In the genomic region with DNA sequence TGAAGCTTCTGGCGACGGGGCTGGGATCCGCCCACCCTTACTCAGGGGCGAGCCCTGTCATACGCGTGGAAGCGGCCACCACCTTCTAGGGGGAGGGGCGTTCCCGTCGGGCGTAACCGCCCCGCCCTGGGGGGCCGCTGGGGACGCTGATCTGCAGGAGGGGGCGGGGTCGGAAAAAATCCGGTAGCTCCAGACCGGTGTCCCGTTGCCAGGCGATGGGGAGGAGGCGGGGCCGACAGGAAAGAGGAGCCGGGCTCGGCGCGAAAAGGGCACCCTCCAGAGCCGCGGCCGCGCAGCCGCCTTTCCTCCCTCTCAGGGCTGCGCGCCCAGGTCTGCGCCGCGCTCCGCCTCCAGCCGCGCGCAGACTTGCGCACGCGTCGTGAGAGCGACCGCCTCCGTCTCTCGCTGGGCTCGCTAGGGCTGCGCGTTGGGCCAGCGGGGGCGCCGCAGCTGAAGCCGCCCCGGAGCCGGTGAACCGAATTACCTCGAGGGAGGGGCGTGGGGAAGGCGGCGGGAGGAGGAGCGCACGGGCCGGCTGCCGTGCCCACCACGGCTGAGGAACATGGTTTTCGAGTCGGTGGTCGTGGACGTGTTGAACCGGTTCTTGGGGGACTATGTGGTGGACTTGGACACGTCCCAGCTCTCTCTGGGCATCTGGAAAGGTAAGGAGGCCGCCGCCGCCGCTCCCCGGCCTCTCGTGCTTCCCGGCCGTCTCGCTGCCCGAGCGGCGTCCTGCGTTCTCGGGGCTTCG, we compare ENCODE assay signal across 8 cellular contexts. TPM values are rescaled to one million over a fixed set of nuclear protein-coding genes. Genes with fewer than 3 reads are reported as not detected.
A peak's percentile ranks its signal among the peaks of the same experiment; 100 is the strongest.
DNase-seq lines count a peak whose midpoint lies in the region; ATAC-seq, FAIRE-seq and TF ChIP-seq lines count a peak whose summit lies in the region.

VPS13A (plus strand) TSS at position 392 of the 751 bp plus-strand sequence; CDS start at position 563, 171 bp downstream.

- H3K9me3 ChIP-seq in HepG2 (ENCODE audit: low read length), result no peaks in the 10 kb centered on the region

- peak within 1 kb of the TSS; percentile 90 for H3K4me3 Mint-ChIP-seq in activated CD4-positive, alpha-beta T cell treated with anti-CD3 and anti-CD28 coated beads, Interleukin-2, amount 10 ng/mL, durations not matched to agents 7 days and 5 days

- peaks cover 14% of the 10 kb centered on the region for H4K20me1 ChIP-seq in HepG2 (ENCODE audit: insufficient read depth, low read length)

- 0 out of 2 replicates have a peak, but pooled peaks have one; percentile 20 for TF ChIP-seq RAD21 in HepG2 (CRISPR knock-in tag; IDR thresholded peaks at IDR 0.05)

- no peak for TF ChIP-seq EP300 in HepG2 (IDR thresholded peaks at IDR 0.05; ENCODE audit: low read depth in 2 of 2, low read length in 2 of 2)
- TF ChIP-seq EP300 in HepG2 (CRISPR knock-in tag; IDR thresholded peaks at IDR 0.05; ENCODE audit: borderline replicate concordance), result no peak

- CTCF ChIA-PET in activated CD4-positive, alpha-beta T cell treated with anti-CD3 and anti-CD28 coated beads, Interleukin-2, amount 10 ng/mL, durations not matched to agents 7 days and 5 days (lab: Charles Lee), result interaction anchor here (0.8 to 1.9 kb wide), 3 partner anchors 10 to 26 kb away, joined by 3 to 4 read pairs (median 3); no protein-coding TSS in a partner anchor
- CTCF ChIA-PET in HepG2 (lab: Yijun Ruan, JAX; ENCODE audit: low intra/inter-chr PET ratio, low total read pairs), result no interaction called here

- peak within 1 kb of the TSS; percentile 96 for H3K27ac ChIP-seq in C4-2B
- peak within 1 kb of the TSS; percentile 71 for H3K27ac ChIP-seq in HepG2 (ENCODE audit: extremely low read length, insufficient read depth, low read length)

- peak within 1 kb of the TSS; percentile 91 for H3K27ac Mint-ChIP-seq in activated CD4-positive, alpha-beta T cell treated with anti-CD3 and anti-CD28 coated beads, Interleukin-2, amount 10 ng/mL, durations not matched to agents 7 days and 5 days

- H3K27me3 ChIP-seq in HepG2 (ENCODE audit: control insufficient read depth in 1 of 2, insufficient read depth in 2 of 2, low read length in 2 of 2), result peaks cover 2 to 17% of the 10 kb centered on the region in 2 experiments; a peak in 2 of 5 replicates

- DNase-seq in NCI-H526 treated with DMSO at 0.1 percent for 48 hours (lab: John Stamatoyannopoulos, UW) (peak; percentile 74), dermis blood vessel endothelial cell (peak; percentile 94), HepG2 (ENCODE audit: low spot score) (peak; percentile 84)
- peak; percentile 93 for DNase-seq in activated CD4-positive, alpha-beta T cell treated with anti-CD3 and anti-CD28 coated beads, Interleukin-2, amount 10 ng/mL, durations not matched to agents 7 days and 5 days
- peak; percentile 96 for DNase-seq in stimulated activated CD4-positive, alpha-beta T cell treated with anti-CD3 and anti-CD28 coated beads, Interleukin-4, amount 100 ng/mL, for 24 hours

- peaks cover 10% of the 10 kb centered on the region for H3K27me3 Mint-ChIP-seq in activated CD4-positive, alpha-beta T cell treated with anti-CD3 and anti-CD28 coated beads, Interleukin-2, amount 10 ng/mL, durations not matched to agents 7 days and 5 days

- peaks cover 58% of the 10 kb centered on the region for H3K4me1 ChIP-seq in HepG2 (ENCODE audit: insufficient read depth, low read length)

- H3K4me1 Mint-ChIP-seq in activated CD4-positive, alpha-beta T cell treated with anti-CD3 and anti-CD28 coated beads, Interleukin-2, amount 10 ng/mL, durations not matched to agents 7 days and 5 days, result peaks cover 26% of the 10 kb centered on the region

- intact Hi-C loops in HepG2 (cut with micrococcal nuclease; ENCODE audit: unreplicated experiment), result no loop called here

- H3K9me3 Mint-ChIP-seq in activated CD4-positive, alpha-beta T cell treated with anti-CD3 and anti-CD28 coated beads, Interleukin-2, amount 10 ng/mL, durations not matched to agents 7 days and 5 days, result no peaks in the 10 kb centered on the region

- no TSS peak for BruUV-seq in HepG2 (replicated peaks; lab: Mats Ljungman, UMichigan)

- ATAC-seq in GM19328 (IDR thresholded peaks at IDR 0.05; ENCODE audit: unreplicated experiment) (peak; percentile 79), HG03520 (IDR thresholded peaks at IDR 0.05; ENCODE audit: unreplicated experiment) (peak; percentile 84), HepG2 (peak; percentile 98)

- H3K9ac ChIP-seq in HepG2 (ENCODE audit: insufficient read depth, low read depth, low read length), result peak within 1 kb of the TSS; percentile 70

- WGBS in HepG2 (ENCODE audit: low lambda C conversion rate), result 0% methylated on average over 17 of the region's 89 CpGs

- FAIRE-seq in HepG2 (lab: Jason Lieb, UNC), result no peak

- TF ChIP-seq CTCF in C4-2B (conservative IDR thresholded peaks at IDR 0.05) (peak; percentile 57), HepG2 (CRISPR knock-in tag; IDR thresholded peaks at IDR 0.05) (peak; percentile 70)

- in situ Hi-C loops in HepG2 (cut with HindIII; ENCODE audit: extremely low pct_ligation_motif_present, low pct_unique_long_range_greater_than_20kb), result no loop called here

- peak within 1 kb of the TSS; percentile 79 for H3K4me2 ChIP-seq in HepG2 (ENCODE audit: low read depth, low read length)

- peak within 1 kb of the TSS; percentile 68 to 90 (median 78) for H3K4me3 ChIP-seq in HepG2 (replicated peaks in 1 of 3; ENCODE audit: insufficient read depth in 1 of 3, low read depth in 2 of 3, low read length in 3 of 3)

- H2AFZ ChIP-seq in HepG2 (ENCODE audit: low read length), result peak within 1 kb of the TSS; percentile 74

- peaks cover 44% of the 10 kb centered on the region for H3K79me2 ChIP-seq in HepG2 (ENCODE audit: insufficient read depth, low read length)

- no peaks in the 10 kb centered on the region for H3K36me3 ChIP-seq in HepG2 (replicated peaks in 1 of 2; ENCODE audit: control insufficient read depth in 1 of 2, insufficient read depth in 2 of 2, low read length in 2 of 2)

- peak; percentile 55 to 71 for TF ChIP-seq POLR2A in HepG2 (IDR thresholded peaks at IDR 0.05; ENCODE audit: insufficient read depth in 1 of 2, low read depth in 2 of 2, low read length in 2 of 2)

- POLR2A ChIA-PET in activated CD4-positive, alpha-beta T cell treated with anti-CD3 and anti-CD28 coated beads, Interleukin-2, amount 10 ng/mL, durations not matched to agents 7 days and 5 days (lab: Charles Lee), result interaction anchor here (0.6 kb wide), 2 partner anchors 164 to 1281 kb away, joined by 3 read pairs; no protein-coding TSS in a partner anchor
- POLR2A ChIA-PET in HepG2 (lab: Yijun Ruan, JAX), result no interaction called here

- peaks cover 3% of the 10 kb centered on the region for H3K36me3 Mint-ChIP-seq in activated CD4-positive, alpha-beta T cell treated with anti-CD3 and anti-CD28 coated beads, Interleukin-2, amount 10 ng/mL, durations not matched to agents 7 days and 5 days (ENCODE audit: low read depth)

TF ChIP-seq in HepG2, 621 proteins besides CTCF, POLR2A, EP300 and RAD21 (continues in another document):
- TF ChIP-seq ZNF773 (CRISPR knock-in tag; IDR thresholded peaks at IDR 0.05; ENCODE audit: borderline replicate concordance), result no peak
- peak; percentile 55; the same call in 1 of the 2 replicates for TF ChIP-seq SAFB2 (CRISPR knock-in tag; IDR thresholded peaks at IDR 0.05; ENCODE audit: borderline replicate concordance, low read depth)
- TF ChIP-seq NCOR1 (IDR thresholded peaks at IDR 0.05; ENCODE audit: borderline replicate concordance, low read length), result no peak
- TF ChIP-seq, protein P1, sequence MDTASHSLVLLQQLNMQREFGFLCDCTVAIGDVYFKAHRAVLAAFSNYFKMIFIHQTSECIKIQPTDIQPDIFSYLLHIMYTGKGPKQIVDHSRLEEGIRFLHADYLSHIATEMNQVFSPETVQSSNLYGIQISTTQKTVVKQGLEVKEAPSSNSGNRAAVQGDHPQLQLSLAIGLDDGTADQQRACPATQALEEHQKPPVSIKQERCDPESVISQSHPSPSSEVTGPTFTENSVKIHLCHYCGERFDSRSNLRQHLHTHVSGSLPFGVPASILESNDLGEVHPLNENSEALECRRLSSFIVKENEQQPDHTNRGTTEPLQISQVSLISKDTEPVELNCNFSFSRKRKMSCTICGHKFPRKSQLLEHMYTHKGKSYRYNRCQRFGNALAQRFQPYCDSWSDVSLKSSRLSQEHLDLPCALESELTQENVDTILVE (CRISPR knock-in tag; IDR thresholded peaks at IDR 0.05), result peak; percentile 81
- TF ChIP-seq ZNF143 (CRISPR knock-in tag; IDR thresholded peaks at IDR 0.05), result no peak
- TF ChIP-seq HOXA9 (CRISPR knock-in tag; IDR thresholded peaks at IDR 0.05; ENCODE audit: borderline replicate concordance), result no peak
- TF ChIP-seq, protein P2, sequence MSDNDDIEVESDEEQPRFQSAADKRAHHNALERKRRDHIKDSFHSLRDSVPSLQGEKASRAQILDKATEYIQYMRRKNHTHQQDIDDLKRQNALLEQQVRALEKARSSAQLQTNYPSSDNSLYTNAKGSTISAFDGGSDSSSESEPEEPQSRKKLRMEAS (IDR thresholded peaks at IDR 0.05), result no peak; the same call in 1 of the 2 replicates

RNA-seq across cellular contexts. Expression of gene VPS13A, which starts in this region (rescaled TPM):
- total RNA-seq in activated CD4-positive, alpha-beta T cell treated with anti-CD3 and anti-CD28 coated beads, Interleukin-2, amount 10 ng/mL, durations not matched to agents 7 days and 5 days, result 10 to 100 TPM; 43.0 to 46.7 TPM
- 35.2 and 35.6 TPM in 2 replicates for total RNA-seq in dermis blood vessel endothelial cell
- 20.4 and 20.8 TPM in 2 replicates for total RNA-seq in HepG2 (2016; rRNA removed; fragmentation: Illumina TruSeq; extraction: Trizol)
- 4.6 and 5.1 TPM in 2 replicates for total RNA-seq in HepG2 (2016; cell fraction: cytosol; rRNA removed; fragmentation: Illumina TruSeq; extraction: Trizol; ENCODE audit: low read depth)
- total RNA-seq in HepG2 (2016; cell fraction: insoluble cytoplasmic fraction; rRNA removed; fragmentation: Illumina TruSeq; extraction: Trizol), result 17.8 and 20.0 TPM in 2 replicates
- 5.2 and 8.2 TPM in 2 replicates for total RNA-seq in HepG2 (2016; cell fraction: membrane; rRNA removed; fragmentation: Illumina TruSeq; extraction: Trizol)
- total RNA-seq in HepG2 (2016; cell fraction: nucleus; rRNA removed; fragmentation: Illumina TruSeq; extraction: Trizol), result 70.7 and 71.9 TPM in 2 replicates
- 20.6 and 20.7 TPM in 2 replicates for polyA plus RNA-seq in HepG2 (2011; rRNA removed)
- 3.0 and 4.7 TPM in 2 replicates for polyA plus RNA-seq in HepG2 (2011; cell fraction: cytosol; rRNA removed)
- 22.3 and 44.1 TPM in 2 replicates for polyA plus RNA-seq in HepG2 (2011; cell fraction: nucleus; rRNA removed)
- polyA plus RNA-seq in HepG2 (2012), result 14.6 and 22.8 TPM in 2 replicates
- 0.70 and 1.0 TPM in 2 replicates for polyA plus RNA-seq in HepG2 (2016; cell fraction: cytosol; fragmentation: Illumina TruSeq; extraction: Trizol; ENCODE audit: low read depth)
- polyA plus RNA-seq in HepG2 (2016; cell fraction: insoluble cytoplasmic fraction; fragmentation: Illumina TruSeq; extraction: Trizol; ENCODE audit: low read depth), result 9.6 and 11.0 TPM in 2 replicates
- 1.2 and 1.3 TPM in 2 replicates for polyA plus RNA-seq in HepG2 (2016; cell fraction: membrane; fragmentation: Illumina TruSeq; extraction: Trizol; ENCODE audit: low read depth)
- polyA plus RNA-seq in HepG2 (2016; cell fraction: nucleus; fragmentation: Illumina TruSeq; extraction: Trizol; ENCODE audit: insufficient read depth, low read depth), result 62.8 and 70.5 TPM in 2 replicates
- 12.5 and 21.9 TPM in 2 replicates for polyA minus RNA-seq in HepG2 (2011; rRNA and poly(A)+ RNA removed; ENCODE audit: low replicate concordance)
- polyA minus RNA-seq in HepG2 (2011; cell fraction: cytosol; rRNA and poly(A)+ RNA removed), result 29.6 and 30.2 TPM in 2 replicates
- polyA minus RNA-seq in HepG2 (2011; cell fraction: nucleus; rRNA and poly(A)+ RNA removed), result 302 and 342 TPM in 2 replicates

Comparison
In these comparisons a context has a peak if more than half of its experiments do, and no peak if none do; other contexts are left out.
1. Peak in every context shown above with its lines: DNase-seq, ATAC-seq, H3K4me3 ChIP-seq and H3K27ac ChIP-seq.